ENCODE assay signal across 1 cellular context in genomic region chr12:94905749-94906148, GRCh38.
A peak's percentile ranks its signal among the peaks of the same experiment; 100 is the strongest.
DNase-seq lines count a peak whose midpoint lies in the region; ATAC-seq, FAIRE-seq and TF ChIP-seq lines count a peak whose summit lies in the region.
"Not testable (repeated sequence)": the region's sequence is repeated elsewhere in the genome, so short reads cannot be mapped to it uniquely, and the experiment has no call there.

No MANE protein-coding gene starts in this region.

- CTCF ChIA-PET in HepG2 (lab: Yijun Ruan, JAX; ENCODE audit: low intra/inter-chr PET ratio, low total read pairs) = not testable (repeated sequence)

- not testable (repeated sequence) for H3K79me2 ChIP-seq in HepG2 (ENCODE audit: insufficient read depth, low read length)

- TF ChIP-seq RAD21 in HepG2 (CRISPR knock-in tag; IDR thresholded peaks at IDR 0.05) = not testable (repeated sequence)

- not testable (repeated sequence) for H2AFZ ChIP-seq in HepG2 (ENCODE audit: low read length)

- not testable (repeated sequence) for FAIRE-seq in HepG2 (lab: Jason Lieb, UNC)

- not testable (repeated sequence) for BruUV-seq in HepG2 (replicated peaks; lab: Mats Ljungman, UMichigan)

- intact Hi-C loops in HepG2 (cut with micrococcal nuclease; ENCODE audit: unreplicated experiment) = not testable (repeated sequence)

- not testable (repeated sequence) for H3K36me3 ChIP-seq in HepG2 (replicated peaks in 1 of 2; ENCODE audit: control insufficient read depth in 1 of 2, insufficient read depth in 2 of 2, low read length in 2 of 2)

- TF ChIP-seq POLR2A in HepG2 (IDR thresholded peaks at IDR 0.05; ENCODE audit: insufficient read depth in 1 of 2, low read depth in 2 of 2, low read length in 2 of 2) = not testable (repeated sequence)

- not testable (repeated sequence) for TF ChIP-seq EP300 in HepG2 (IDR thresholded peaks at IDR 0.05; ENCODE audit: low read depth in 2 of 2, low read length in 2 of 2); HepG2 (CRISPR knock-in tag; IDR thresholded peaks at IDR 0.05; ENCODE audit: borderline replicate concordance)

- not testable (repeated sequence) for DNase-seq in HepG2 (ENCODE audit: low spot score)

- not testable (repeated sequence) for H3K4me1 ChIP-seq in HepG2 (ENCODE audit: insufficient read depth, low read length)

- H3K9me3 ChIP-seq in HepG2 (ENCODE audit: low read length) = not testable (repeated sequence)

- not testable (repeated sequence) for H3K4me3 ChIP-seq in HepG2 (replicated peaks in 1 of 3; ENCODE audit: insufficient read depth in 1 of 3, low read depth in 2 of 3, low read length in 3 of 3)

- H3K27ac ChIP-seq in HepG2 (ENCODE audit: extremely low read length, insufficient read depth, low read length) = not testable (repeated sequence)

- H3K9ac ChIP-seq in HepG2 (ENCODE audit: insufficient read depth, low read depth, low read length) = not testable (repeated sequence)

- H3K27me3 ChIP-seq in HepG2 (ENCODE audit: control insufficient read depth in 1 of 2, insufficient read depth in 2 of 2, low read length in 2 of 2) = not testable (repeated sequence)

- H4K20me1 ChIP-seq in HepG2 (ENCODE audit: insufficient read depth, low read length) = not testable (repeated sequence)

- in situ Hi-C loops in HepG2 (cut with HindIII; ENCODE audit: extremely low pct_ligation_motif_present, low pct_unique_long_range_greater_than_20kb) = not testable (repeated sequence)

- POLR2A ChIA-PET in HepG2 (lab: Yijun Ruan, JAX) = not testable (repeated sequence)

- TF ChIP-seq CTCF in HepG2 (CRISPR knock-in tag; IDR thresholded peaks at IDR 0.05) = not testable (repeated sequence)

- not testable (repeated sequence) for ATAC-seq in HepG2

- H3K4me2 ChIP-seq in HepG2 (ENCODE audit: low read depth, low read length) = not testable (repeated sequence)

- 28% methylated on average over 2 of the region's 4 CpGs for WGBS in HepG2 (ENCODE audit: low lambda C conversion rate)

TF ChIP-seq in HepG2, 621 proteins besides CTCF, POLR2A, EP300 and RAD21:
- TF ChIP-seq ZNF761 (CRISPR knock-in tag; conservative IDR thresholded peaks at IDR 0.05) = peak; percentile 99
TF ChIP-seq in HepG2: peak in this region for 1; not testable (repeated sequence) for 620.
